ENCODE assay signal across 1 cellular context in the genomic region with DNA sequence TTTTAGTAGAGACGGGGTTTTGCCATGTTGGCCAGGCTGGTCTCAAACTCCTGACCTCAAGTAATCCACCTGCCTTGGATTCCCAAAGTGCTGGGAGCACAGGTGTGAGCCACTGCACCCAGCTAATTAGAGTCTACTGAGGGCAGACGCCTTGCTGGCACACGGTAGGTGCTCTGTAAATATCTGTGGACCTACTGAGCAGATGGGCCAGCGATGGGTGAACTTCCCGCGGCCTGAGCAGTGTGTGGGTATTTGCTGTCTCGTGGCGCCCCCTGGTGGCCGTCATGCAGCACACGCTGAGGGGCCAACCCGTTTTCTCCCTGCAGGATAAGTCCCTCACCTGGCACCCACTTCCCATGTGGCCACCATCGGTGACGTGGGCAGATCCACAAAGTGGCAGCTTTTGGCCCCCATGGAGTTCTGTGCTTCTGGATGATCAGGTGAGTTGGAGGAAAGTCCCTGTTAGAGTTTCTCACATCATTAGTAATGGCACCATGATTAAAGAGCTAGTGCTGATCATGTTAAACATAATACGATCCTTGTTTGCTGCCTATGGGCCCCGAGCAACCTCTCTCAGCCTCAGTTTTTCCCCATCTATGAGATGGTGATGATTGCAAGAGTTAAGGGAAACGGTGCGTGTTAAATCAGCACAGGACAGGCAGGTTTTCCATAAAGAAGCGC.
TF ChIP-seq lines count a peak whose summit lies in the region.

No MANE protein-coding gene starts in this region.

TF ChIP-seq in HepG2, 621 proteins besides CTCF, POLR2A, EP300 and RAD21 (continued from another document and continues in another):
- TF ChIP-seq, protein P1, sequence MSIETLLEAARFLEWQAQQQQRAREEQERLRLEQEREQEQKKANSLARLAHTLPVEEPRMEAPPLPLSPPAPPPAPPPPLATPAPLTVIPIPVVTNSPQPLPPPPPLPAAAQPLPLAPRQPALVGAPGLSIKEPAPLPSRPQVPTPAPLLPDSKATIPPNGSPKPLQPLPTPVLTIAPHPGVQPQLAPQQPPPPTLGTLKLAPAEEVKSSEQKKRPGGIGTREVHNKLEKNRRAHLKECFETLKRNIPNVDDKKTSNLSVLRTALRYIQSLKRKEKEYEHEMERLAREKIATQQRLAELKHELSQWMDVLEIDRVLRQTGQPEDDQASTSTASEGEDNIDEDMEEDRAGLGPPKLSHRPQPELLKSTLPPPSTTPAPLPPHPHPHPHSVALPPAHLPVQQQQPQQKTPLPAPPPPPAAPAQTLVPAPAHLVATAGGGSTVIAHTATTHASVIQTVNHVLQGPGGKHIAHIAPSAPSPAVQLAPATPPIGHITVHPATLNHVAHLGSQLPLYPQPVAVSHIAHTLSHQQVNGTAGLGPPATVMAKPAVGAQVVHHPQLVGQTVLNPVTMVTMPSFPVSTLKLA (IDR thresholded peaks at IDR 0.05): no peak
- TF ChIP-seq REL (CRISPR knock-in tag; conservative IDR thresholded peaks at IDR 0.05): no peak
- TF ChIP-seq TAF15 (IDR thresholded peaks at IDR 0.05; ENCODE audit: low read depth, low read length, poor library complexity, severe bottlenecking): no peak
- TF ChIP-seq, protein P2, sequence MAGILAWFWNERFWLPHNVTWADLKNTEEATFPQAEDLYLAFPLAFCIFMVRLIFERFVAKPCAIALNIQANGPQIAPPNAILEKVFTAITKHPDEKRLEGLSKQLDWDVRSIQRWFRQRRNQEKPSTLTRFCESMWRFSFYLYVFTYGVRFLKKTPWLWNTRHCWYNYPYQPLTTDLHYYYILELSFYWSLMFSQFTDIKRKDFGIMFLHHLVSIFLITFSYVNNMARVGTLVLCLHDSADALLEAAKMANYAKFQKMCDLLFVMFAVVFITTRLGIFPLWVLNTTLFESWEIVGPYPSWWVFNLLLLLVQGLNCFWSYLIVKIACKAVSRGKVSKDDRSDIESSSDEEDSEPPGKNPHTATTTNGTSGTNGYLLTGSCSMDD (CRISPR knock-in tag; IDR thresholded peaks at IDR 0.05): no peak
- no peak for TF ChIP-seq HCFC1 (IDR thresholded peaks at IDR 0.05; ENCODE audit: low read depth, low read length)
- peak; percentile 42 for TF ChIP-seq ZEB1 (IDR thresholded peaks at IDR 0.05; ENCODE audit: insufficient replicate concordance, low read depth)
- TF ChIP-seq ATRX (CRISPR knock-in tag; IDR thresholded peaks at IDR 0.05; ENCODE audit: borderline replicate concordance): no peak
- no peak for TF ChIP-seq HDAC1 (CRISPR knock-in tag; IDR thresholded peaks at IDR 0.05)
- no peak for TF ChIP-seq TARDBP (CRISPR knock-in tag; IDR thresholded peaks at IDR 0.05)
- TF ChIP-seq ZNF563 (CRISPR knock-in tag; IDR thresholded peaks at IDR 0.05): no peak
- TF ChIP-seq, protein P3, sequence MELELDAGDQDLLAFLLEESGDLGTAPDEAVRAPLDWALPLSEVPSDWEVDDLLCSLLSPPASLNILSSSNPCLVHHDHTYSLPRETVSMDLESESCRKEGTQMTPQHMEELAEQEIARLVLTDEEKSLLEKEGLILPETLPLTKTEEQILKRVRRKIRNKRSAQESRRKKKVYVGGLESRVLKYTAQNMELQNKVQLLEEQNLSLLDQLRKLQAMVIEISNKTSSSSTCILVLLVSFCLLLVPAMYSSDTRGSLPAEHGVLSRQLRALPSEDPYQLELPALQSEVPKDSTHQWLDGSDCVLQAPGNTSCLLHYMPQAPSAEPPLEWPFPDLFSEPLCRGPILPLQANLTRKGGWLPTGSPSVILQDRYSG (CRISPR knock-in tag; IDR thresholded peaks at IDR 0.05): no peak
- TF ChIP-seq, protein P4, sequence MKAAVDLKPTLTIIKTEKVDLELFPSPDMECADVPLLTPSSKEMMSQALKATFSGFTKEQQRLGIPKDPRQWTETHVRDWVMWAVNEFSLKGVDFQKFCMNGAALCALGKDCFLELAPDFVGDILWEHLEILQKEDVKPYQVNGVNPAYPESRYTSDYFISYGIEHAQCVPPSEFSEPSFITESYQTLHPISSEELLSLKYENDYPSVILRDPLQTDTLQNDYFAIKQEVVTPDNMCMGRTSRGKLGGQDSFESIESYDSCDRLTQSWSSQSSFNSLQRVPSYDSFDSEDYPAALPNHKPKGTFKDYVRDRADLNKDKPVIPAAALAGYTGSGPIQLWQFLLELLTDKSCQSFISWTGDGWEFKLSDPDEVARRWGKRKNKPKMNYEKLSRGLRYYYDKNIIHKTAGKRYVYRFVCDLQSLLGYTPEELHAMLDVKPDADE (CRISPR knock-in tag; IDR thresholded peaks at IDR 0.05): no peak
- TF ChIP-seq, protein P5, sequence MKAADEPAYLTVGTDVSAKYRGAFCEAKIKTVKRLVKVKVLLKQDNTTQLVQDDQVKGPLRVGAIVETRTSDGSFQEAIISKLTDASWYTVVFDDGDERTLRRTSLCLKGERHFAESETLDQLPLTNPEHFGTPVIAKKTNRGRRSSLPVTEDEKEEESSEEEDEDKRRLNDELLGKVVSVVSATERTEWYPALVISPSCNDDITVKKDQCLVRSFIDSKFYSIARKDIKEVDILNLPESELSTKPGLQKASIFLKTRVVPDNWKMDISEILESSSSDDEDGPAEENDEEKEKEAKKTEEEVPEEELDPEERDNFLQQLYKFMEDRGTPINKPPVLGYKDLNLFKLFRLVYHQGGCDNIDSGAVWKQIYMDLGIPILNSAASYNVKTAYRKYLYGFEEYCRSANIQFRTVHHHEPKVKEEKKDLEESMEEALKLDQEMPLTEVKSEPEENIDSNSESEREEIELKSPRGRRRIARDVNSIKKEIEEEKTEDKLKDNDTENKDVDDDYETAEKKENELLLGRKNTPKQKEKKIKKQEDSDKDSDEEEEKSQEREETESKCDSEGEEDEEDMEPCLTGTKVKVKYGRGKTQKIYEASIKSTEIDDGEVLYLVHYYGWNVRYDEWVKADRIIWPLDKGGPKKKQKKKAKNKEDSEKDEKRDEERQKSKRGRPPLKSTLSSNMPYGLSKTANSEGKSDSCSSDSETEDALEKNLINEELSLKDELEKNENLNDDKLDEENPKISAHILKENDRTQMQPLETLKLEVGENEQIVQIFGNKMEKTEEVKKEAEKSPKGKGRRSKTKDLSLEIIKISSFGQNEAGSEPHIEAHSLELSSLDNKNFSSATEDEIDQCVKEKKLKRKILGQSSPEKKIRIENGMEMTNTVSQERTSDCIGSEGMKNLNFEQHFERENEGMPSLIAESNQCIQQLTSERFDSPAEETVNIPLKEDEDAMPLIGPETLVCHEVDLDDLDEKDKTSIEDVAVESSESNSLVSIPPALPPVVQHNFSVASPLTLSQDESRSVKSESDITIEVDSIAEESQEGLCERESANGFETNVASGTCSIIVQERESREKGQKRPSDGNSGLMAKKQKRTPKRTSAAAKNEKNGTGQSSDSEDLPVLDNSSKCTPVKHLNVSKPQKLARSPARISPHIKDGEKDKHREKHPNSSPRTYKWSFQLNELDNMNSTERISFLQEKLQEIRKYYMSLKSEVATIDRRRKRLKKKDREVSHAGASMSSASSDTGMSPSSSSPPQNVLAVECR (CRISPR knock-in tag; IDR thresholded peaks at IDR 0.05; ENCODE audit: borderline replicate concordance): no peak; the same call in 1 of the 2 replicates
- TF ChIP-seq ZFY (CRISPR knock-in tag; IDR thresholded peaks at IDR 0.05): no peak
- TF ChIP-seq, protein P6, sequence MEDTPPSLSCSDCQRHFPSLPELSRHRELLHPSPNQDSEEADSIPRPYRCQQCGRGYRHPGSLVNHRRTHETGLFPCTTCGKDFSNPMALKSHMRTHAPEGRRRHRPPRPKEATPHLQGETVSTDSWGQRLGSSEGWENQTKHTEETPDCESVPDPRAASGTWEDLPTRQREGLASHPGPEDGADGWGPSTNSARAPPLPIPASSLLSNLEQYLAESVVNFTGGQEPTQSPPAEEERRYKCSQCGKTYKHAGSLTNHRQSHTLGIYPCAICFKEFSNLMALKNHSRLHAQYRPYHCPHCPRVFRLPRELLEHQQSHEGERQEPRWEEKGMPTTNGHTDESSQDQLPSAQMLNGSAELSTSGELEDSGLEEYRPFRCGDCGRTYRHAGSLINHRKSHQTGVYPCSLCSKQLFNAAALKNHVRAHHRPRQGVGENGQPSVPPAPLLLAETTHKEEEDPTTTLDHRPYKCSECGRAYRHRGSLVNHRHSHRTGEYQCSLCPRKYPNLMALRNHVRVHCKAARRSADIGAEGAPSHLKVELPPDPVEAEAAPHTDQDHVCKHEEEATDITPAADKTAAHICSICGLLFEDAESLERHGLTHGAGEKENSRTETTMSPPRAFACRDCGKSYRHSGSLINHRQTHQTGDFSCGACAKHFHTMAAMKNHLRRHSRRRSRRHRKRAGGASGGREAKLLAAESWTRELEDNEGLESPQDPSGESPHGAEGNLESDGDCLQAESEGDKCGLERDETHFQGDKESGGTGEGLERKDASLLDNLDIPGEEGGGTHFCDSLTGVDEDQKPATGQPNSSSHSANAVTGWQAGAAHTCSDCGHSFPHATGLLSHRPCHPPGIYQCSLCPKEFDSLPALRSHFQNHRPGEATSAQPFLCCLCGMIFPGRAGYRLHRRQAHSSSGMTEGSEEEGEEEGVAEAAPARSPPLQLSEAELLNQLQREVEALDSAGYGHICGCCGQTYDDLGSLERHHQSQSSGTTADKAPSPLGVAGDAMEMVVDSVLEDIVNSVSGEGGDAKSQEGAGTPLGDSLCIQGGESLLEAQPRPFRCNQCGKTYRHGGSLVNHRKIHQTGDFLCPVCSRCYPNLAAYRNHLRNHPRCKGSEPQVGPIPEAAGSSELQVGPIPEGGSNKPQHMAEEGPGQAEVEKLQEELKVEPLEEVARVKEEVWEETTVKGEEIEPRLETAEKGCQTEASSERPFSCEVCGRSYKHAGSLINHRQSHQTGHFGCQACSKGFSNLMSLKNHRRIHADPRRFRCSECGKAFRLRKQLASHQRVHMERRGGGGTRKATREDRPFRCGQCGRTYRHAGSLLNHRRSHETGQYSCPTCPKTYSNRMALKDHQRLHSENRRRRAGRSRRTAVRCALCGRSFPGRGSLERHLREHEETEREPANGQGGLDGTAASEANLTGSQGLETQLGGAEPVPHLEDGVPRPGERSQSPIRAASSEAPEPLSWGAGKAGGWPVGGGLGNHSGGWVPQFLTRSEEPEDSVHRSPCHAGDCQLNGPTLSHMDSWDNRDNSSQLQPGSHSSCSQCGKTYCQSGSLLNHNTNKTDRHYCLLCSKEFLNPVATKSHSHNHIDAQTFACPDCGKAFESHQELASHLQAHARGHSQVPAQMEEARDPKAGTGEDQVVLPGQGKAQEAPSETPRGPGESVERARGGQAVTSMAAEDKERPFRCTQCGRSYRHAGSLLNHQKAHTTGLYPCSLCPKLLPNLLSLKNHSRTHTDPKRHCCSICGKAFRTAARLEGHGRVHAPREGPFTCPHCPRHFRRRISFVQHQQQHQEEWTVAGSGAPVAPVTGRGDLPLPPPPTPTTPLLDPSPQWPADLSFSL (CRISPR knock-in tag; IDR thresholded peaks at IDR 0.05): no peak
- TF ChIP-seq, protein P7, sequence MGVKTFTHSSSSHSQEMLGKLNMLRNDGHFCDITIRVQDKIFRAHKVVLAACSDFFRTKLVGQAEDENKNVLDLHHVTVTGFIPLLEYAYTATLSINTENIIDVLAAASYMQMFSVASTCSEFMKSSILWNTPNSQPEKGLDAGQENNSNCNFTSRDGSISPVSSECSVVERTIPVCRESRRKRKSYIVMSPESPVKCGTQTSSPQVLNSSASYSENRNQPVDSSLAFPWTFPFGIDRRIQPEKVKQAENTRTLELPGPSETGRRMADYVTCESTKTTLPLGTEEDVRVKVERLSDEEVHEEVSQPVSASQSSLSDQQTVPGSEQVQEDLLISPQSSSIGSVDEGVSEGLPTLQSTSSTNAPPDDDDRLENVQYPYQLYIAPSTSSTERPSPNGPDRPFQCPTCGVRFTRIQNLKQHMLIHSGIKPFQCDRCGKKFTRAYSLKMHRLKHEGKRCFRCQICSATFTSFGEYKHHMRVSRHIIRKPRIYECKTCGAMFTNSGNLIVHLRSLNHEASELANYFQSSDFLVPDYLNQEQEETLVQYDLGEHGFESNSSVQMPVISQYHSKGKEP (CRISPR knock-in tag; IDR thresholded peaks at IDR 0.05): no peak
- TF ChIP-seq MYC (CRISPR knock-in tag; IDR thresholded peaks at IDR 0.05; ENCODE audit: borderline replicate concordance): peak; percentile 53; the same call in 1 of the 2 replicates
- no peak for TF ChIP-seq ZSCAN31 (CRISPR knock-in tag; IDR thresholded peaks at IDR 0.05; ENCODE audit: low read depth)
- TF ChIP-seq, protein P8, sequence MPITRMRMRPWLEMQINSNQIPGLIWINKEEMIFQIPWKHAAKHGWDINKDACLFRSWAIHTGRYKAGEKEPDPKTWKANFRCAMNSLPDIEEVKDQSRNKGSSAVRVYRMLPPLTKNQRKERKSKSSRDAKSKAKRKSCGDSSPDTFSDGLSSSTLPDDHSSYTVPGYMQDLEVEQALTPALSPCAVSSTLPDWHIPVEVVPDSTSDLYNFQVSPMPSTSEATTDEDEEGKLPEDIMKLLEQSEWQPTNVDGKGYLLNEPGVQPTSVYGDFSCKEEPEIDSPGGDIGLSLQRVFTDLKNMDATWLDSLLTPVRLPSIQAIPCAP (CRISPR knock-in tag; IDR thresholded peaks at IDR 0.05; ENCODE audit: low read depth): no peak
- no peak for TF ChIP-seq KDM5B (CRISPR knock-in tag; IDR thresholded peaks at IDR 0.05; ENCODE audit: borderline replicate concordance)
- TF ChIP-seq, protein P9, sequence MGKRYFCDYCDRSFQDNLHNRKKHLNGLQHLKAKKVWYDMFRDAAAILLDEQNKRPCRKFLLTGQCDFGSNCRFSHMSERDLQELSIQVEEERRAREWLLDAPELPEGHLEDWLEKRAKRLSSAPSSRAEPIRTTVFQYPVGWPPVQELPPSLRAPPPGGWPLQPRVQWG (CRISPR knock-in tag; IDR thresholded peaks at IDR 0.05; ENCODE audit: borderline replicate concordance, low read depth): no peak
- TF ChIP-seq ZNF775 (CRISPR knock-in tag; IDR thresholded peaks at IDR 0.05; ENCODE audit: borderline replicate concordance): no peak
- no peak for TF ChIP-seq ARHGAP35 (CRISPR knock-in tag; IDR thresholded peaks at IDR 0.05; ENCODE audit: borderline replicate concordance)
- TF ChIP-seq ZNF263 (CRISPR knock-in tag; IDR thresholded peaks at IDR 0.05): 0 out of 2 replicates have a peak, but pooled peaks have one; percentile 2
- TF ChIP-seq SRSF1 (optimal IDR thresholded peaks at IDR 0.05; ENCODE audit: low read depth, low read length): no peak
- no peak; the same call in 1 of the 2 replicates for TF ChIP-seq ZNF335 (CRISPR knock-in tag; IDR thresholded peaks at IDR 0.05)
- TF ChIP-seq, protein P10, sequence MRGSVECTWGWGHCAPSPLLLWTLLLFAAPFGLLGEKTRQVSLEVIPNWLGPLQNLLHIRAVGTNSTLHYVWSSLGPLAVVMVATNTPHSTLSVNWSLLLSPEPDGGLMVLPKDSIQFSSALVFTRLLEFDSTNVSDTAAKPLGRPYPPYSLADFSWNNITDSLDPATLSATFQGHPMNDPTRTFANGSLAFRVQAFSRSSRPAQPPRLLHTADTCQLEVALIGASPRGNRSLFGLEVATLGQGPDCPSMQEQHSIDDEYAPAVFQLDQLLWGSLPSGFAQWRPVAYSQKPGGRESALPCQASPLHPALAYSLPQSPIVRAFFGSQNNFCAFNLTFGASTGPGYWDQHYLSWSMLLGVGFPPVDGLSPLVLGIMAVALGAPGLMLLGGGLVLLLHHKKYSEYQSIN (CRISPR knock-in tag; IDR thresholded peaks at IDR 0.05; ENCODE audit: borderline replicate concordance): no peak
- peak; percentile 81; the same call in 1 of the 2 replicates for TF ChIP-seq ZBTB7A (CRISPR knock-in tag; IDR thresholded peaks at IDR 0.05)
- no peak for TF ChIP-seq TCF7 (IDR thresholded peaks at IDR 0.05; ENCODE audit: low read depth)
- TF ChIP-seq ZNF496 (CRISPR knock-in tag; IDR thresholded peaks at IDR 0.05; ENCODE audit: insufficient replicate concordance): no peak
- TF ChIP-seq, protein P11, sequence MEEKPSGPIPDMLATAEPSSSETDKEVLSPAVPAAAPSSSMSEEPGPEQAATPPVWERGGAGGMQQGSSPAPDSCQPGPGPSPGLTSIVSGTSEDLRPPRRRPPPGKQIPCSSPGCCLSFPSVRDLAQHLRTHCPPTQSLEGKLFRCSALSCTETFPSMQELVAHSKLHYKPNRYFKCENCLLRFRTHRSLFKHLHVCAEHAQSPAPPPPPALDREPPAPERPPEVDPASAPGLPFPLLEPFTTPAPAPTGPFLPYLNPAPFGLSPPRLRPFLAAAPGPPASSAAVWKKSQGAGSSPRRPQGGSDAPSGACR (CRISPR knock-in tag; IDR thresholded peaks at IDR 0.05): no peak
- TF ChIP-seq FOXP1 (IDR thresholded peaks at IDR 0.05): no peak
- no peak for TF ChIP-seq FOXP1 (CRISPR knock-in tag; IDR thresholded peaks at IDR 0.05)
- TF ChIP-seq ZNF446 (CRISPR knock-in tag; IDR thresholded peaks at IDR 0.05): no peak
- no peak; the same call in 1 of the 2 replicates for TF ChIP-seq SRY (CRISPR knock-in tag; IDR thresholded peaks at IDR 0.05)
- no peak for TF ChIP-seq MXD4 (CRISPR knock-in tag; IDR thresholded peaks at IDR 0.05)
